ENCODE assay signal across 8 cellular contexts in the genomic region with DNA sequence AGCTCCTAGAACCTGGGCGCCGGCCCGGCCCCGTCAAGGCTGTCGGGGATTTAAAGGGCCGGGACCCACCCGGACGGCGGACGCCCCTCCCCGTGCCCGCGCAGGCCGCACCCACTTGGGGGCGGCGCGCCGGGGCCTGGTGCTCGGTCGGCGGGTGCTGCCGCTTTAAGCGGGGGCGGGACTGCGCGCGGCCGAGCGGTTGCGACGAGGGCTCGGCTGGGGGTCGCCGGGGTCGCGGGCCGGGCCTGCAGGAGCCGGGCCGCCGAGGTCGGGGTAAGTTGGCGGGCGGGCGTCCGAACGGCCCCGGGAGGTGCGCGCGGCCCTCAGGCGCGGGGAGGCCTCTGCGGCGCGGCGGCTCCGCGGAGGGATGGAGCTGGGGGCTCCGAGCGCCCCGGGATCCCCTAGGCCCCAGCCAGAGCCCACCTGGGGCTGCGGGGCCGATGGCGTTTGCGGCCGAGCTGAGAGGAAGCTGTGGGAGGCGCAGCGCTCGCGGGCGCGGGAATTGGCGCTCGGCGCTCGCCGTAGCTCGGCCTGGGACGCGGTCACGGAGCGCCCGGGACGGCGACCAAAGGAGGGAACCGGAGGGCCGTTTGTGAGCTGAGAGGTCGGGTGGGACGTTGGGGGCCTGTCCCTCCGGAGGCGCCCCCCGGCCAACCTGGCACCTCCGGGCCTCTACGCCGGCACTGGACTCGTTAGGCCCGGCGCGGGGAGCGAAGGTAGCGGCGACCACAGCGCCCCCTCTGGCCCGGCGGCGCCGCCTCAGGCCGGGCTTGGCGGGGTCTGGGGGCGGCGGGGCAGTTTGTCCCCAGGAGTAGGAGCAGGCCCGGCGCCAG. TPM values are rescaled to one million over a fixed set of nuclear protein-coding genes. Genes with fewer than 3 reads are reported as not detected.
A peak's percentile ranks its signal among the peaks of the same experiment; 100 is the strongest.
DNase-seq lines count a peak whose midpoint lies in the region; ATAC-seq and TF ChIP-seq lines count a peak whose summit lies in the region.

Gene TRRAP (plus strand): TSS at position 168 of the 833 bp plus-strand sequence. CDS start 2,619 bp downstream, outside the sequence.

- TF ChIP-seq CTCF in BE2C (IDR thresholded peaks at IDR 0.05; ENCODE audit: low read depth, low read length): peak; percentile 52
- peak; percentile 94 for TF ChIP-seq CTCF in endothelial cell (IDR thresholded peaks at IDR 0.05; ENCODE audit: unreplicated experiment)

- no peaks in the 10 kb centered on the region for H3K4me1 ChIP-seq in BE2C

- ATAC-seq in GM18907 (IDR thresholded peaks at IDR 0.05; ENCODE audit: unreplicated experiment): peak; percentile 73
- peak; percentile 65 for ATAC-seq in HG03159 (IDR thresholded peaks at IDR 0.05; ENCODE audit: unreplicated experiment)

- H3K4me1 Mint-ChIP-seq in endothelial cell (ENCODE audit: unreplicated experiment): peaks cover 11% of the 10 kb centered on the region

- H3K27me3 ChIP-seq in BE2C: no peaks in the 10 kb centered on the region

- H3K27ac Mint-ChIP-seq in endothelial cell (ENCODE audit: unreplicated experiment): peak within 1 kb of the TSS; percentile 48

- DNase-seq in BE2C (peak; percentile 80), NCI-H748 treated with DMSO at 0.1 percent for 48 hours (lab: John Stamatoyannopoulos, UW) (peak; percentile 43), endothelial cell (ENCODE audit: low spot score) (peak; percentile 81), midbrain (lab: John Stamatoyannopoulos, UW) (peak; percentile 54)
- DNase-seq in activated CD8-positive, alpha-beta memory T cell treated with anti-CD3 and anti-CD28 coated beads, Interleukin-2, amount 50 U/mL, for 4 hours: peak; percentile 77
- DNase-seq in stimulated activated CD8-positive, alpha-beta memory T cell treated with anti-CD3 and anti-CD28 coated beads, Interleukin-2, amount 100 ng/mL, for 1 hour (ENCODE audit: low read depth in 2 of 2): peak; percentile 46 to 56

- no peaks in the 10 kb centered on the region for H3K9me3 ChIP-seq in BE2C

- H3K9me3 Mint-ChIP-seq in endothelial cell (ENCODE audit: unreplicated experiment): no peaks in the 10 kb centered on the region

- no peaks in the 10 kb centered on the region for H3K36me3 Mint-ChIP-seq in endothelial cell (ENCODE audit: low read depth, unreplicated experiment)

- peaks cover 25% of the 10 kb centered on the region for H3K36me3 ChIP-seq in BE2C

- peak within 1 kb of the TSS; percentile 93 for H3K4me3 ChIP-seq in BE2C (ENCODE audit: low read depth, low read length)

- peak within 1 kb of the TSS; percentile 94 for H3K4me3 Mint-ChIP-seq in endothelial cell (ENCODE audit: unreplicated experiment)

- peaks cover 9% of the 10 kb centered on the region for H3K27me3 Mint-ChIP-seq in endothelial cell (ENCODE audit: unreplicated experiment)

RNA-seq across cellular contexts. Expression of gene TRRAP, which starts in this region (rescaled TPM):
- polyA plus RNA-seq in BE2C (2012; ENCODE audit: insufficient read depth, insufficient read length, low read depth): 42.7 TPM
- total RNA-seq in endothelial cell (ENCODE audit: unreplicated experiment): 53.5 TPM

Comparison
In these comparisons a context has a peak if more than half of its experiments do, and no peak if none do; other contexts are left out.
1. Peak in every context shown above with its lines: DNase-seq, ATAC-seq and H3K4me3 ChIP-seq.